In the genomic region with DNA sequence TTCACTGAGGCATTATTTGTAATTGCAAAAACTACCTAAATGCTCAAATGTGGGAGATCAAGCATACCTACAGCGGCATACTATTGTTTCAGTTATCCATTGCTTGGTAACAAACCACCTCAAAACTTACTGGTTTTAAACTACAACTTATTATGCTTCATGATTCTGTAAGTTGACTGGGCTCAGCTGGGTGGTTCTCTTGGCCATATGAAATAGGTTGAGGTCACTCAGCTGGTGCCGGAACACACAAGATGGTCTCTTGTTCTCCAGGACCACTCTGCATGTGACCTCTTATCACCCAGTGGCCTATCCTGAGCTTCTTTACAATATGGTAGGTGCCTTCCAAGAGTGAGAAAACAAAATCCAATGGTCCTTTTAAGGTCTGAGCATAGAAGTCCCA, we compare ENCODE assay signal across 1 cellular context.
TF ChIP-seq lines count a peak whose summit lies in the region.

No MANE protein-coding gene starts in this region.

TF ChIP-seq in GM23338, 12 proteins besides CTCF, POLR2A, EP300 and RAD21 (continued from another document):
- TF ChIP-seq, protein P1, sequence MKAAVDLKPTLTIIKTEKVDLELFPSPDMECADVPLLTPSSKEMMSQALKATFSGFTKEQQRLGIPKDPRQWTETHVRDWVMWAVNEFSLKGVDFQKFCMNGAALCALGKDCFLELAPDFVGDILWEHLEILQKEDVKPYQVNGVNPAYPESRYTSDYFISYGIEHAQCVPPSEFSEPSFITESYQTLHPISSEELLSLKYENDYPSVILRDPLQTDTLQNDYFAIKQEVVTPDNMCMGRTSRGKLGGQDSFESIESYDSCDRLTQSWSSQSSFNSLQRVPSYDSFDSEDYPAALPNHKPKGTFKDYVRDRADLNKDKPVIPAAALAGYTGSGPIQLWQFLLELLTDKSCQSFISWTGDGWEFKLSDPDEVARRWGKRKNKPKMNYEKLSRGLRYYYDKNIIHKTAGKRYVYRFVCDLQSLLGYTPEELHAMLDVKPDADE (IDR thresholded peaks at IDR 0.05) = no peak
- no peak for TF ChIP-seq EZH2phosphoT487 (IDR thresholded peaks at IDR 0.05; ENCODE audit: unreplicated experiment)
- TF ChIP-seq ZNF331 (CRISPR knock-in tag; IDR thresholded peaks at IDR 0.05; ENCODE audit: low read depth) = peak; percentile 88
- no peak for TF ChIP-seq CREB1 (CRISPR knock-in tag; IDR thresholded peaks at IDR 0.05; ENCODE audit: low read depth)
- TF ChIP-seq, protein P2, sequence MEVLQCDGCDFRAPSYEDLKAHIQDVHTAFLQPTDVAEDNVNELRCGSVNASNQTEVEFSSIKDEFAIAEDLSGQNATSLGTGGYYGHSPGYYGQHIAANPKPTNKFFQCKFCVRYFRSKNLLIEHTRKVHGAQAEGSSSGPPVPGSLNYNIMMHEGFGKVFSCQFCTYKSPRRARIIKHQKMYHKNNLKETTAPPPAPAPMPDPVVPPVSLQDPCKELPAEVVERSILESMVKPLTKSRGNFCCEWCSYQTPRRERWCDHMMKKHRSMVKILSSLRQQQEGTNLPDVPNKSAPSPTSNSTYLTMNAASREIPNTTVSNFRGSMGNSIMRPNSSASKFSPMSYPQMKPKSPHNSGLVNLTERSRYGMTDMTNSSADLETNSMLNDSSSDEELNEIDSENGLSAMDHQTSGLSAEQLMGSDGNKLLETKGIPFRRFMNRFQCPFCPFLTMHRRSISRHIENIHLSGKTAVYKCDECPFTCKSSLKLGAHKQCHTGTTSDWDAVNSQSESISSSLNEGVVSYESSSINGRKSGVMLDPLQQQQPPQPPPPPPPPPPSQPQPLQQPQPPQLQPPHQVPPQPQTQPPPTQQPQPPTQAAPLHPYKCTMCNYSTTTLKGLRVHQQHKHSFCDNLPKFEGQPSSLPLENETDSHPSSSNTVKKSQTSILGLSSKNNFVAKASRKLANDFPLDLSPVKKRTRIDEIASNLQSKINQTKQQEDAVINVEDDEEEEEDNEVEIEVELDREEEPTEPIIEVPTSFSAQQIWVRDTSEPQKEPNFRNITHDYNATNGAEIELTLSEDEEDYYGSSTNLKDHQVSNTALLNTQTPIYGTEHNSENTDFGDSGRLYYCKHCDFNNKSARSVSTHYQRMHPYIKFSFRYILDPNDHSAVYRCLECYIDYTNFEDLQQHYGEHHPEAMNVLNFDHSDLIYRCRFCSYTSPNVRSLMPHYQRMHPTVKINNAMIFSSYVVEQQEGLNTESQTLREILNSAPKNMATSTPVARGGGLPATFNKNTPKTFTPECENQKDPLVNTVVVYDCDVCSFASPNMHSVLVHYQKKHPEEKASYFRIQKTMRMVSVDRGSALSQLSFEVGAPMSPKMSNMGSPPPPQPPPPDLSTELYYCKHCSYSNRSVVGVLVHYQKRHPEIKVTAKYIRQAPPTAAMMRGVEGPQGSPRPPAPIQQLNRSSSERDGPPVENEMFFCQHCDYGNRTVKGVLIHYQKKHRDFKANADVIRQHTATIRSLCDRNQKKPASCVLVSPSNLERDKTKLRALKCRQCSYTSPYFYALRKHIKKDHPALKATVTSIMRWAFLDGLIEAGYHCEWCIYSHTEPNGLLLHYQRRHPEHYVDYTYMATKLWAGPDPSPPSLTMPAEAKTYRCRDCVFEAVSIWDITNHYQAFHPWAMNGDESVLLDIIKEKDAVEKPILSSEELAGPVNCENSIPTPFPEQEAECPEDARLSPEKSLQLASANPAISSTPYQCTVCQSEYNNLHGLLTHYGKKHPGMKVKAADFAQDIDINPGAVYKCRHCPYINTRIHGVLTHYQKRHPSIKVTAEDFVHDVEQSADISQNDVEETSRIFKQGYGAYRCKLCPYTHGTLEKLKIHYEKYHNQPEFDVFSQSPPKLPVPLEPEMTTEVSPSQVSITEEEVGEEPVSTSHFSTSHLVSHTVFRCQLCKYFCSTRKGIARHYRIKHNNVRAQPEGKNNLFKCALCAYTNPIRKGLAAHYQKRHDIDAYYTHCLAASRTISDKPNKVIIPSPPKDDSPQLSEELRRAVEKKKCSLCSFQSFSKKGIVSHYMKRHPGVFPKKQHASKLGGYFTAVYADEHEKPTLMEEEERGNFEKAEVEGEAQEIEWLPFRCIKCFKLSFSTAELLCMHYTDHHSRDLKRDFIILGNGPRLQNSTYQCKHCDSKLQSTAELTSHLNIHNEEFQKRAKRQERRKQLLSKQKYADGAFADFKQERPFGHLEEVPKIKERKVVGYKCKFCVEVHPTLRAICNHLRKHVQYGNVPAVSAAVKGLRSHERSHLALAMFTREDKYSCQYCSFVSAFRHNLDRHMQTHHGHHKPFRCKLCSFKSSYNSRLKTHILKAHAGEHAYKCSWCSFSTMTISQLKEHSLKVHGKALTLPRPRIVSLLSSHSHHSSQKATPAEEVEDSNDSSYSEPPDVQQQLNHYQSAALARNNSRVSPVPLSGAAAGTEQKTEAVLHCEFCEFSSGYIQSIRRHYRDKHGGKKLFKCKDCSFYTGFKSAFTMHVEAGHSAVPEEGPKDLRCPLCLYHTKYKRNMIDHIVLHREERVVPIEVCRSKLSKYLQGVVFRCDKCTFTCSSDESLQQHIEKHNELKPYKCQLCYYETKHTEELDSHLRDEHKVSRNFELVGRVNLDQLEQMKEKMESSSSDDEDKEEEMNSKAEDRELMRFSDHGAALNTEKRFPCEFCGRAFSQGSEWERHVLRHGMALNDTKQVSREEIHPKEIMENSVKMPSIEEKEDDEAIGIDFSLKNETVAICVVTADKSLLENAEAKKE (CRISPR knock-in tag; IDR thresholded peaks at IDR 0.05) = no peak
- TF ChIP-seq, protein P3, sequence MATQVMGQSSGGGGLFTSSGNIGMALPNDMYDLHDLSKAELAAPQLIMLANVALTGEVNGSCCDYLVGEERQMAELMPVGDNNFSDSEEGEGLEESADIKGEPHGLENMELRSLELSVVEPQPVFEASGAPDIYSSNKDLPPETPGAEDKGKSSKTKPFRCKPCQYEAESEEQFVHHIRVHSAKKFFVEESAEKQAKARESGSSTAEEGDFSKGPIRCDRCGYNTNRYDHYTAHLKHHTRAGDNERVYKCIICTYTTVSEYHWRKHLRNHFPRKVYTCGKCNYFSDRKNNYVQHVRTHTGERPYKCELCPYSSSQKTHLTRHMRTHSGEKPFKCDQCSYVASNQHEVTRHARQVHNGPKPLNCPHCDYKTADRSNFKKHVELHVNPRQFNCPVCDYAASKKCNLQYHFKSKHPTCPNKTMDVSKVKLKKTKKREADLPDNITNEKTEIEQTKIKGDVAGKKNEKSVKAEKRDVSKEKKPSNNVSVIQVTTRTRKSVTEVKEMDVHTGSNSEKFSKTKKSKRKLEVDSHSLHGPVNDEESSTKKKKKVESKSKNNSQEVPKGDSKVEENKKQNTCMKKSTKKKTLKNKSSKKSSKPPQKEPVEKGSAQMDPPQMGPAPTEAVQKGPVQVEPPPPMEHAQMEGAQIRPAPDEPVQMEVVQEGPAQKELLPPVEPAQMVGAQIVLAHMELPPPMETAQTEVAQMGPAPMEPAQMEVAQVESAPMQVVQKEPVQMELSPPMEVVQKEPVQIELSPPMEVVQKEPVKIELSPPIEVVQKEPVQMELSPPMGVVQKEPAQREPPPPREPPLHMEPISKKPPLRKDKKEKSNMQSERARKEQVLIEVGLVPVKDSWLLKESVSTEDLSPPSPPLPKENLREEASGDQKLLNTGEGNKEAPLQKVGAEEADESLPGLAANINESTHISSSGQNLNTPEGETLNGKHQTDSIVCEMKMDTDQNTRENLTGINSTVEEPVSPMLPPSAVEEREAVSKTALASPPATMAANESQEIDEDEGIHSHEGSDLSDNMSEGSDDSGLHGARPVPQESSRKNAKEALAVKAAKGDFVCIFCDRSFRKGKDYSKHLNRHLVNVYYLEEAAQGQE (IDR thresholded peaks at IDR 0.05; ENCODE audit: unreplicated experiment) = no peak
